ENCODE assay signal across 8 cellular contexts in genomic region chr3:128727485-128727884, GRCh38. TPM values are rescaled to one million over a fixed set of nuclear protein-coding genes. Genes with fewer than 3 reads are reported as not detected.
DNase-seq lines count a peak whose midpoint lies in the region; ATAC-seq and TF ChIP-seq lines count a peak whose summit lies in the region.
"Had no signal": no experiment of that assay in that cellular context is flagged by ENCODE, and none has a peak within 500 bp of the region (broad histone marks: within the 10 kb centered on the region; RNA-seq: fewer than 3 reads in every experiment).

No MANE protein-coding gene starts in this region.

- no peaks in the 10 kb centered on the region for H3K27me3 Mint-ChIP-seq in stimulated activated naive B cell treated with anti-CD40 and anti-IgM and Interleukin-4, amounts not matched to agents 10 μg/mL and 1 μg/mL and 100 μg/mL, for 72 hours

- H3K27me3 ChIP-seq in IMR-90 (ENCODE audit: control insufficient read depth, insufficient read depth, low read length) (no peaks in the 10 kb centered on the region), iPS-20b (ENCODE audit: insufficient read depth, low read length) (no peaks in the 10 kb centered on the region)

- H3K4me1 ChIP-seq in IMR-90 (ENCODE audit: control insufficient read depth, insufficient read depth, low read length) (peaks cover 13% of the 10 kb centered on the region), iPS-20b (ENCODE audit: insufficient read depth, low read length) (peaks cover 21% of the 10 kb centered on the region)

- H4K91ac ChIP-seq in IMR-90 (ENCODE audit: insufficient read depth, low read depth, low read length), result no peak overlapping the region

- no CpG with 5 or more reads among the region's 6 CpGs for WGBS in IMR-90 (ENCODE audit: extremely low coverage in 2 of 2, insufficient read length in 1 of 2), 2 experiments

- H3K9ac ChIP-seq in IMR-90 (ENCODE audit: low read depth, low read length) (peak overlapping the region; percentile 74), iPS-20b (ENCODE audit: low read depth, low read length) (peak overlapping the region; percentile 88; the same call in 1 of the 2 replicates)

- peak overlapping the region; percentile 97 for H3K4me2 ChIP-seq in IMR-90 (ENCODE audit: low read depth, low read length)

- intact Hi-C loops in IMR-90 (cut with micrococcal nuclease), result no loop called here

- H3K14ac ChIP-seq in IMR-90 (replicated peaks; ENCODE audit: low read depth, low read length), result peak overlapping the region; percentile 61; the same call in 1 of the 2 replicates

- no peak overlapping the region for H2AK9ac ChIP-seq in IMR-90 (replicated peaks; ENCODE audit: low read depth, low read length, poor library complexity)

- H2AFZ ChIP-seq in IMR-90 (replicated peaks; ENCODE audit: low read length, poor library complexity), result no peak overlapping the region

- TF ChIP-seq CTCF in IMR-90 (conservative IDR thresholded peaks at IDR 0.05; ENCODE audit: low read depth, low read length), result no peak

- in situ Hi-C loops in IMR-90 (cut with MboI; ENCODE audit: low sequenced_read_pairs) (no loop called here), ACHN (cut with HindIII; ENCODE audit: low pct_ligation_motif_present, low pct_unique_long_range_greater_than_20kb, low sequenced_read_pairs) (no loop called here)

- H3K9me3 ChIP-seq in IMR-90 (ENCODE audit: control insufficient read depth, insufficient read depth, low read length), result no peaks in the 10 kb centered on the region
- no peaks in the 10 kb centered on the region for H3K9me3 ChIP-seq in iPS-20b (ENCODE audit: insufficient read depth, low read depth, low read length)

- no peak overlapping the region for H3K4ac ChIP-seq in IMR-90 (ENCODE audit: low read depth, low read length)

- peaks cover 0 to 12% of the 10 kb centered on the region in 2 donors for H3K9me3 Mint-ChIP-seq in activated naive CD4-positive, alpha-beta T cell treated with anti-CD3 and anti-CD28 coated beads, Interleukin-2, amount 50 U/mL, for 72 hours
- no peaks in the 10 kb centered on the region for H3K9me3 Mint-ChIP-seq in stimulated activated naive B cell treated with anti-CD40 and anti-IgM and Interleukin-4, amounts not matched to agents 10 μg/mL and 1 μg/mL and 100 μg/mL, for 72 hours

- peaks cover 9% of the 10 kb centered on the region for H3K9me1 ChIP-seq in IMR-90 (ENCODE audit: insufficient read depth, low read length)

- peak overlapping the region; percentile 66 for H3K4me3 ChIP-seq in IMR-90 (ENCODE audit: insufficient read depth, low read depth, low read length)
- peak overlapping the region; percentile 99 for H3K4me3 ChIP-seq in iPS-20b (ENCODE audit: low read length)

- POLR2A ChIA-PET in IMR-90 (lab: Charles Lee; ENCODE audit: unreplicated experiment), result no interaction called here

- H2BK5ac ChIP-seq in IMR-90 (ENCODE audit: low read depth, low read length, poor library complexity, severe bottlenecking), result peak overlapping the region; percentile 69

- H3K4me3 Mint-ChIP-seq in stimulated activated naive B cell treated with anti-CD40 and anti-IgM and Interleukin-4, amounts not matched to agents 10 μg/mL and 1 μg/mL and 100 μg/mL, for 72 hours, result peak overlapping the region; percentile 93 to 97

- H3K36me3 Mint-ChIP-seq in activated naive CD4-positive, alpha-beta T cell treated with anti-CD3 and anti-CD28 coated beads, Interleukin-2, amount 50 U/mL, for 72 hours, result peaks cover 18 to 32% of the 10 kb centered on the region in 2 donors
- peaks cover 19 to 33% of the 10 kb centered on the region in 2 donors for H3K36me3 Mint-ChIP-seq in stimulated activated naive B cell treated with anti-CD40 and anti-IgM and Interleukin-4, amounts not matched to agents 10 μg/mL and 1 μg/mL and 100 μg/mL, for 72 hours

- H3K23ac ChIP-seq in IMR-90 (ENCODE audit: low read depth, low read length), result peak overlapping the region; percentile 54

- H2BK120ac ChIP-seq in IMR-90 (ENCODE audit: low read depth, low read length), result no peak overlapping the region

- H2BK15ac ChIP-seq in IMR-90 (ENCODE audit: low read depth, low read length), result no peak overlapping the region

- H3K27ac ChIP-seq in IMR-90 (ENCODE audit: insufficient read depth, low read length) (no peak overlapping the region), iPS-20b (ENCODE audit: low read length) (no peak overlapping the region)

- no peak overlapping the region for H4K5ac ChIP-seq in IMR-90 (ENCODE audit: low read depth, low read length)

- no peak overlapping the region for H2BK20ac ChIP-seq in IMR-90 (ENCODE audit: low read depth, low read length)

- no peak overlapping the region for H4K8ac ChIP-seq in IMR-90 (ENCODE audit: low read depth in 2 of 2, low read length in 2 of 2)

- H2AK5ac ChIP-seq in IMR-90 (ENCODE audit: low read depth, low read length), result no peak overlapping the region

- H3K36me3 ChIP-seq in IMR-90 (ENCODE audit: control insufficient read depth, insufficient read depth, low read length), result peaks cover under 1% of the 10 kb centered on the region
- no peaks in the 10 kb centered on the region for H3K36me3 ChIP-seq in iPS-20b (ENCODE audit: insufficient read depth, low read depth, low read length)

- DNase-seq in IMR-90 (no peak), ACHN (no peak), retina (no peak), OCI-M2 (lab: John Stamatoyannopoulos, UW; ENCODE audit: unreplicated experiment) (no peak)
- no peak for DNase-seq in activated naive CD4-positive, alpha-beta T cell treated with anti-CD3 and anti-CD28 coated beads, Interleukin-2, amount 50 U/mL, for 72 hours (ENCODE audit: low spot score in 2 of 2)
- no peak for DNase-seq in stimulated activated naive B cell treated with anti-CD40 and anti-IgM and Interleukin-4, amounts not matched to agents 10 μg/mL and 1 μg/mL and 100 μg/mL, for 72 hours
- DNase-seq: activated gamma-delta T cell had no signal

- H3K27ac Mint-ChIP-seq in activated naive CD4-positive, alpha-beta T cell treated with anti-CD3 and anti-CD28 coated beads, Interleukin-2, amount 50 U/mL, for 72 hours, result peak overlapping the region; percentile 82 to 88
- H3K27ac Mint-ChIP-seq in stimulated activated naive B cell treated with anti-CD40 and anti-IgM and Interleukin-4, amounts not matched to agents 10 μg/mL and 1 μg/mL and 100 μg/mL, for 72 hours, result peak overlapping the region; percentile 59

- no peak overlapping the region for H3K18ac ChIP-seq in IMR-90 (ENCODE audit: low read depth, low read length)

- H3K56ac ChIP-seq in IMR-90 (ENCODE audit: extremely low read depth, insufficient read depth, low read length), result 0 out of 2 replicates have a peak overlapping the region, but pooled peaks have one; percentile 21

- CTCF ChIA-PET in IMR-90 (lab: Yijun Ruan, JAX), result interaction anchor here (1.9 kb wide), 1 partner anchor 67 kb away, joined by 5 read pairs; no protein-coding TSS in a partner anchor

- TF ChIP-seq POLR2A in IMR-90 (IDR thresholded peaks at IDR 0.05; ENCODE audit: low read depth, low read length), result no peak

- BruUV-seq in IMR-90 (replicated peaks; lab: Mats Ljungman, UMichigan), result TSS peak; percentile 30

- ATAC-seq in IMR-90 (ENCODE audit: low read depth), result no peak
- no peak for ATAC-seq in activated naive CD4-positive, alpha-beta T cell treated with anti-CD3 and anti-CD28 coated beads, Interleukin-2, amount 50 U/mL, for 72 hours
- ATAC-seq in stimulated activated naive B cell treated with anti-CD40 and anti-IgM and Interleukin-4, amounts not matched to agents 10 μg/mL and 1 μg/mL and 100 μg/mL, for 72 hours (replicated peaks), result no peak

- H3K4me1 Mint-ChIP-seq in stimulated activated naive B cell treated with anti-CD40 and anti-IgM and Interleukin-4, amounts not matched to agents 10 μg/mL and 1 μg/mL and 100 μg/mL, for 72 hours, result peaks cover 31 to 67% of the 10 kb centered on the region in 2 donors

- no peak for TF ChIP-seq RAD21 in IMR-90 (IDR thresholded peaks at IDR 0.05; ENCODE audit: low read length)

- dilution Hi-C loops in IMR-90 (cut with HindIII; ENCODE audit: low sequenced_read_pairs, unreplicated experiment), result no loop called here

- peaks cover 0 to 36% of the 10 kb centered on the region in 2 experiments; a peak in 2 of 4 replicates for H3K79me1 ChIP-seq in IMR-90 (ENCODE audit: low read depth in 1 of 2, low read length in 2 of 2)

- peaks cover 64% of the 10 kb centered on the region for H4K20me1 ChIP-seq in IMR-90 (ENCODE audit: insufficient read depth, low read length)

TF ChIP-seq in IMR-90, 13 proteins besides CTCF, POLR2A, EP300 and RAD21:
- TF ChIP-seq RFX5 (IDR thresholded peaks at IDR 0.05; ENCODE audit: low read depth, low read length), result no peak
TF ChIP-seq in IMR-90: peak in this region for 0.

RNA-seq across cellular contexts. Expression of gene RAB7A, which starts 1.5 kb away (rescaled TPM):
- 57.0 and 65.3 TPM in 2 replicates for total RNA-seq in IMR-90 (2012; rRNA removed)
- polyA plus RNA-seq in IMR-90 (2012; rRNA removed), result 240 TPM in 2 replicates
- 115 and 146 TPM in 2 replicates for polyA plus RNA-seq in IMR-90 (2012; cell fraction: cytosol; rRNA removed)
- polyA plus RNA-seq in IMR-90 (2012; cell fraction: nucleus; rRNA removed; ENCODE audit: low replicate concordance), result 24.1 and 76.0 TPM in 2 replicates
- 100 to 1,000 TPM; 283 to 314 TPM for total RNA-seq in activated naive CD4-positive, alpha-beta T cell treated with anti-CD3 and anti-CD28 coated beads, Interleukin-2, amount 50 U/mL, for 72 hours
